ENCODE assay signal across 10 cellular contexts in genomic region chr17:1179112-1179634, GRCh38. TPM values are rescaled to one million over a fixed set of nuclear protein-coding genes. Genes with fewer than 3 reads are reported as not detected.
DNase-seq lines count a peak whose midpoint lies in the region; ATAC-seq and TF ChIP-seq lines count a peak whose summit lies in the region.
"Had no signal": no experiment of that assay in that cellular context is flagged by ENCODE, and none has a peak within 500 bp of the region (broad histone marks: within the 10 kb centered on the region; RNA-seq: fewer than 3 reads in every experiment).

No MANE protein-coding gene starts in this region.

- DNase-seq in NCI-H1417 (lab: John Stamatoyannopoulos, UW) (peak in 2 of 3 experiments; percentile 18 to 43), NCI-H1417 treated with DMSO at 0.1 percent for 48 hours (lab: John Stamatoyannopoulos, UW) (no peak), adrenal gland (no peak), medulla oblongata (ENCODE audit: extremely low spot score) (no peak), DMS153 (lab: John Stamatoyannopoulos, UW) (no peak)

- H3K9ac ChIP-seq in iPS-20b (ENCODE audit: low read depth, low read length): peak overlapping the region; percentile 45; the same call in 1 of the 2 replicates
- H3K9ac ChIP-seq in subcutaneous abdominal adipose tissue (ENCODE audit: low read length in 5 of 5): peak overlapping the region in 3 of 5 donors; percentile 55 to 68 (median 59)

- 0 to 6% (median 0%) methylated on average over 2 to 47 of the region's 47 CpGs for WGBS in adrenal gland, 4 donors

- no peaks in the 10 kb centered on the region for H3K36me3 ChIP-seq in adrenal gland (replicated peaks in 1 of 2)
- no peaks in the 10 kb centered on the region for H3K36me3 ChIP-seq in iPS-20b (ENCODE audit: insufficient read depth, low read depth, low read length)
- peaks cover 0 to 5% (median 0%) of the 10 kb centered on the region in 5 donors for H3K36me3 ChIP-seq in subcutaneous abdominal adipose tissue (ENCODE audit: control insufficient read depth in 5 of 5, insufficient read depth in 5 of 5, low read length in 5 of 5)

- H3K9me3 ChIP-seq in adrenal gland (replicated peaks in 1 of 3) (no peaks in the 10 kb centered on the region), iPS-20b (ENCODE audit: insufficient read depth, low read depth, low read length) (no peaks in the 10 kb centered on the region), subcutaneous abdominal adipose tissue (ENCODE audit: control insufficient read depth in 5 of 5, low read length in 5 of 5) (no peaks in the 10 kb centered on the region)

- intact Hi-C loops in adrenal gland (cut with DNase I): no loop called here

- no peak for TF ChIP-seq POLR2A in adrenal gland (IDR thresholded peaks at IDR 0.05)

- no peaks in the 10 kb centered on the region for H3K27me3 ChIP-seq in adrenal gland
- H3K27me3 ChIP-seq in iPS-20b (ENCODE audit: insufficient read depth, low read length): peaks cover 48% of the 10 kb centered on the region
- peaks cover 0 to 15% (median 11%) of the 10 kb centered on the region in 5 donors for H3K27me3 ChIP-seq in subcutaneous abdominal adipose tissue (ENCODE audit: control insufficient read depth in 5 of 5, insufficient read depth in 4 of 5, low read length in 5 of 5)

- no peak for ATAC-seq in GM19328 (IDR thresholded peaks at IDR 0.05; ENCODE audit: unreplicated experiment)

- H3K27ac ChIP-seq in adrenal gland (peak overlapping the region in 2 of 5 donors; percentile 51 to 74), iPS-20b (ENCODE audit: low read length) (no peak overlapping the region), subcutaneous abdominal adipose tissue (ENCODE audit: low read depth, low read length) (no peak overlapping the region)
- H3K27ac ChIP-seq: 22Rv1, epithelial cell of prostate had no signal

- peaks cover 19 to 37% of the 10 kb centered on the region in 2 donors for H3K4me1 ChIP-seq in adrenal gland (replicated peaks in 1 of 2)
- peaks cover 2% of the 10 kb centered on the region; the same call in 1 of the 2 replicates for H3K4me1 ChIP-seq in iPS-20b (ENCODE audit: insufficient read depth, low read length)
- H3K4me1 ChIP-seq in subcutaneous abdominal adipose tissue (ENCODE audit: control insufficient read depth in 5 of 5, insufficient read depth in 5 of 5, low read length in 5 of 5): peaks cover 10 to 62% (median 42%) of the 10 kb centered on the region in 5 donors

- no peak for TF ChIP-seq CTCF in adrenal gland (IDR thresholded peaks at IDR 0.05)

- H3K4me3 ChIP-seq in adrenal gland (peak overlapping the region in 3 of 4 donors; percentile 56 to 92 (median 89)), iPS-20b (ENCODE audit: low read length) (peak overlapping the region; percentile 69), subcutaneous abdominal adipose tissue (ENCODE audit: low read depth in 1 of 5, low read length in 5 of 5) (peak overlapping the region in 4 of 5 donors; percentile 51 to 64 (median 58))

RNA-seq across cellular contexts. Expression of gene ABR, which starts 0.6 kb away (rescaled TPM):
- total RNA-seq in adrenal gland: 100 to 1,000 TPM in 6 of 8 donors, 10 to 100 TPM in 2; 84.7 to 131 (median 113) TPM
- polyA plus RNA-seq in adrenal gland: 100 to 1,000 TPM in 1 of 3 donors, 10 to 100 TPM in 2; 46.2 to 152 (median 51.9) TPM

Comparison
In these comparisons a context has a peak if more than half of its experiments do, and no peak if none do; other contexts are left out.
1. DNase-seq: peak in NCI-H1417 (2 of 3); none in NCI-H1417 treated with DMSO at 0.1 percent for 48 hours (single experiment), adrenal gland (0 of 7), medulla oblongata (single experiment) and DMS153 (single experiment).
2. Peak in every context shown above with its lines, with median percentiles within 50 percentile points of each other: H3K4me3 ChIP-seq.